Comparison of ENCODE assay signal across 9 cellular contexts in genomic region chr7:120988591-120989299, GRCh38. TPM values are rescaled to one million over a fixed set of nuclear protein-coding genes. Genes with fewer than 3 reads are reported as not detected.
DNase-seq lines count a peak whose midpoint lies in the region; ATAC-seq and TF ChIP-seq lines count a peak whose summit lies in the region.
"Had no signal": no experiment of that assay in that cellular context is flagged by ENCODE, and none has a peak within 500 bp of the region (broad histone marks: within the 10 kb centered on the region; RNA-seq: fewer than 3 reads in every experiment).

CPED1 (plus strand) TSS chr7:120988711; CDS start chr7:120989622, 911 bp downstream.

- no peak for TF ChIP-seq EP300 in esophagus muscularis mucosa (IDR thresholded peaks at IDR 0.05)

- TF ChIP-seq POLR2A in esophagus muscularis mucosa (IDR thresholded peaks at IDR 0.05; ENCODE audit: low read depth), result peak; percentile 6

- ATAC-seq in HG02571 (IDR thresholded peaks at IDR 0.05; ENCODE audit: unreplicated experiment) (peak; percentile 61), mucosa of descending colon (peak; percentile 85)

- WGBS in esophagus muscularis mucosa, result 2% methylated on average over 24 of the region's 28 CpGs

- H3K27ac ChIP-seq in esophagus muscularis mucosa (replicated peaks in 1 of 4) (peak within 1 kb of the TSS; percentile 85 to 87 (median 86)), stomach smooth muscle (ENCODE audit: low read length) (peak within 1 kb of the TSS; percentile 91)
- H3K27ac ChIP-seq: 22Rv1 had no signal

- intact Hi-C loops in esophagus muscularis mucosa (cut with DNase I), result loop anchor here (2.0 to 5.0 kb wide), 2 partner anchors 36 to 92 kb away; partner anchors contain the start of gene ING3
- intact Hi-C loops in mucosa of descending colon (cut with DNase I, micrococcal nuclease), result loop anchor here (5.0 kb wide), 2 partner anchors 89 to 119 kb away; no protein-coding TSS in a partner anchor

- H3K9ac ChIP-seq in stomach smooth muscle (ENCODE audit: low read length in 2 of 2), result peak within 1 kb of the TSS; percentile 92

- TF ChIP-seq CTCF in esophagus muscularis mucosa (IDR thresholded peaks at IDR 0.05) (peak in 1 of 3 experiments; percentile 8), mucosa of descending colon (IDR thresholded peaks at IDR 0.05) (no peak)

- H3K4me1 ChIP-seq in esophagus muscularis mucosa (peaks cover 8 to 57% (median 54%) of the 10 kb centered on the region in 4 donors), mucosa of descending colon (ENCODE audit: low read depth) (peaks cover 10% of the 10 kb centered on the region), stomach smooth muscle (ENCODE audit: control insufficient read depth, insufficient read depth, low read length) (peaks cover 2% of the 10 kb centered on the region)

- H3K4me3 ChIP-seq in esophagus muscularis mucosa (peak within 1 kb of the TSS; percentile 56 to 63 (median 60)), mucosa of descending colon (no peak within 1 kb of the TSS), stomach smooth muscle (ENCODE audit: low read length in 2 of 2) (peak within 1 kb of the TSS; percentile 83 to 90)

- DNase-seq in DMS 273 (lab: John Stamatoyannopoulos, UW; ENCODE audit: unreplicated experiment) (peak; percentile 72), DMS 273 treated with DMSO at 0.1 percent for 48 hours (lab: John Stamatoyannopoulos, UW) (no peak), NCI-H146 treated with DMSO at 0.1 percent for 48 hours (lab: John Stamatoyannopoulos, UW; ENCODE audit: unreplicated experiment) (peak; percentile 17), activated T-cell treated with anti-CD3 and anti-CD28 coated beads for 48 hours (ENCODE audit: low read depth) (peak; percentile 29), esophagus muscularis mucosa (ENCODE audit: extremely low spot score) (no peak), mucosa of descending colon (peak; percentile 69 to 80 (median 76))

- H3K9me3 ChIP-seq in esophagus muscularis mucosa (no peaks in the 10 kb centered on the region), mucosa of descending colon (no peaks in the 10 kb centered on the region), stomach smooth muscle (ENCODE audit: control insufficient read depth in 2 of 2, low read length in 2 of 2) (no peaks in the 10 kb centered on the region)

- H3K27me3 ChIP-seq in esophagus muscularis mucosa, result no peaks in the 10 kb centered on the region
- H3K27me3 ChIP-seq in stomach smooth muscle (ENCODE audit: control insufficient read depth in 1 of 2, insufficient read depth in 2 of 2, low read length in 2 of 2), result no peaks in the 10 kb centered on the region

- H3K36me3 ChIP-seq in esophagus muscularis mucosa, result no peaks in the 10 kb centered on the region
- no peaks in the 10 kb centered on the region for H3K36me3 ChIP-seq in mucosa of descending colon (ENCODE audit: low read depth)
- H3K36me3 ChIP-seq in stomach smooth muscle (ENCODE audit: control insufficient read depth in 2 of 2, insufficient read depth in 2 of 2, low read length in 2 of 2), result no peaks in the 10 kb centered on the region

RNA-seq across cellular contexts. Expression of gene CPED1, which starts in this region (rescaled TPM):
- 10 to 100 TPM; 28.1 to 81.8 (median 32.0) TPM for total RNA-seq in esophagus muscularis mucosa
- total RNA-seq in mucosa of descending colon, result 10 to 100 TPM in 1 of 3 donors, 1 to 10 TPM in 2; 6.5 to 67.7 (median 8.8) TPM

Comparison
In these comparisons a context has a peak if more than half of its experiments do, and no peak if none do; other contexts are left out.
1. DNase-seq: peak in DMS 273 (single experiment), NCI-H146 treated with DMSO at 0.1 percent for 48 hours (single experiment), activated T-cell treated with anti-CD3 and anti-CD28 coated beads for 48 hours (single experiment) and mucosa of descending colon (3 of 3); none in DMS 273 treated with DMSO at 0.1 percent for 48 hours (single experiment) and esophagus muscularis mucosa (single experiment).